1 cellular context compared by ENCODE assay signal in genomic region chr7:74138945-74139843, GRCh38.
A peak's percentile ranks its signal among the peaks of the same experiment; 100 is the strongest.
TF ChIP-seq lines count a peak whose summit lies in the region.

No MANE protein-coding gene starts in this region.

TF ChIP-seq in H1, 55 proteins besides CTCF, POLR2A, EP300 and RAD21:
- TF ChIP-seq CREB1 (IDR thresholded peaks at IDR 0.05) (0 out of 2 replicates have a peak, but pooled peaks have one; percentile 29), MAFK (IDR thresholded peaks at IDR 0.05; ENCODE audit: low read depth, low read length) (no peak), GTF2F1 (IDR thresholded peaks at IDR 0.05; ENCODE audit: borderline replicate concordance, low read depth, low read length) (no peak), ASH2L (IDR thresholded peaks at IDR 0.05; ENCODE audit: low read length) (peak; percentile 92), TEAD4 (IDR thresholded peaks at IDR 0.05; ENCODE audit: low read depth, low read length) (peak; percentile 44; the same call in 1 of the 2 replicates), CTBP2 (IDR thresholded peaks at IDR 0.05; ENCODE audit: borderline replicate concordance, insufficient read depth, insufficient read length, low read length) (peak; percentile 46), FOSL1 (IDR thresholded peaks at IDR 0.05; ENCODE audit: insufficient read depth, low read depth, low read length) (no peak), TAF1 (IDR thresholded peaks at IDR 0.05; ENCODE audit: low read depth, low read length) (peak; percentile 41; the same call in 1 of the 2 replicates), RBBP5 (IDR thresholded peaks at IDR 0.05; ENCODE audit: borderline replicate concordance, low read depth, low read length) (peak; percentile 49; the same call in 1 of the 2 replicates), CHD1 (IDR thresholded peaks at IDR 0.05; ENCODE audit: low read depth, low read length) (no peak), HDAC2 (IDR thresholded peaks at IDR 0.05; ENCODE audit: borderline replicate concordance in 1 of 2, low read depth in 2 of 2, low read length in 2 of 2) (no peak), TBP (IDR thresholded peaks at IDR 0.05; ENCODE audit: low read depth, low read length) (peak; percentile 81), RXRA (IDR thresholded peaks at IDR 0.05; ENCODE audit: insufficient read depth, low read depth, low read length) (no peak)
- TF ChIP-seq, protein P1, sequence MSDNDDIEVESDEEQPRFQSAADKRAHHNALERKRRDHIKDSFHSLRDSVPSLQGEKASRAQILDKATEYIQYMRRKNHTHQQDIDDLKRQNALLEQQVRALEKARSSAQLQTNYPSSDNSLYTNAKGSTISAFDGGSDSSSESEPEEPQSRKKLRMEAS (IDR thresholded peaks at IDR 0.05): peak; percentile 14; the same call in 1 of the 2 replicates
- TF ChIP-seq, protein P2, sequence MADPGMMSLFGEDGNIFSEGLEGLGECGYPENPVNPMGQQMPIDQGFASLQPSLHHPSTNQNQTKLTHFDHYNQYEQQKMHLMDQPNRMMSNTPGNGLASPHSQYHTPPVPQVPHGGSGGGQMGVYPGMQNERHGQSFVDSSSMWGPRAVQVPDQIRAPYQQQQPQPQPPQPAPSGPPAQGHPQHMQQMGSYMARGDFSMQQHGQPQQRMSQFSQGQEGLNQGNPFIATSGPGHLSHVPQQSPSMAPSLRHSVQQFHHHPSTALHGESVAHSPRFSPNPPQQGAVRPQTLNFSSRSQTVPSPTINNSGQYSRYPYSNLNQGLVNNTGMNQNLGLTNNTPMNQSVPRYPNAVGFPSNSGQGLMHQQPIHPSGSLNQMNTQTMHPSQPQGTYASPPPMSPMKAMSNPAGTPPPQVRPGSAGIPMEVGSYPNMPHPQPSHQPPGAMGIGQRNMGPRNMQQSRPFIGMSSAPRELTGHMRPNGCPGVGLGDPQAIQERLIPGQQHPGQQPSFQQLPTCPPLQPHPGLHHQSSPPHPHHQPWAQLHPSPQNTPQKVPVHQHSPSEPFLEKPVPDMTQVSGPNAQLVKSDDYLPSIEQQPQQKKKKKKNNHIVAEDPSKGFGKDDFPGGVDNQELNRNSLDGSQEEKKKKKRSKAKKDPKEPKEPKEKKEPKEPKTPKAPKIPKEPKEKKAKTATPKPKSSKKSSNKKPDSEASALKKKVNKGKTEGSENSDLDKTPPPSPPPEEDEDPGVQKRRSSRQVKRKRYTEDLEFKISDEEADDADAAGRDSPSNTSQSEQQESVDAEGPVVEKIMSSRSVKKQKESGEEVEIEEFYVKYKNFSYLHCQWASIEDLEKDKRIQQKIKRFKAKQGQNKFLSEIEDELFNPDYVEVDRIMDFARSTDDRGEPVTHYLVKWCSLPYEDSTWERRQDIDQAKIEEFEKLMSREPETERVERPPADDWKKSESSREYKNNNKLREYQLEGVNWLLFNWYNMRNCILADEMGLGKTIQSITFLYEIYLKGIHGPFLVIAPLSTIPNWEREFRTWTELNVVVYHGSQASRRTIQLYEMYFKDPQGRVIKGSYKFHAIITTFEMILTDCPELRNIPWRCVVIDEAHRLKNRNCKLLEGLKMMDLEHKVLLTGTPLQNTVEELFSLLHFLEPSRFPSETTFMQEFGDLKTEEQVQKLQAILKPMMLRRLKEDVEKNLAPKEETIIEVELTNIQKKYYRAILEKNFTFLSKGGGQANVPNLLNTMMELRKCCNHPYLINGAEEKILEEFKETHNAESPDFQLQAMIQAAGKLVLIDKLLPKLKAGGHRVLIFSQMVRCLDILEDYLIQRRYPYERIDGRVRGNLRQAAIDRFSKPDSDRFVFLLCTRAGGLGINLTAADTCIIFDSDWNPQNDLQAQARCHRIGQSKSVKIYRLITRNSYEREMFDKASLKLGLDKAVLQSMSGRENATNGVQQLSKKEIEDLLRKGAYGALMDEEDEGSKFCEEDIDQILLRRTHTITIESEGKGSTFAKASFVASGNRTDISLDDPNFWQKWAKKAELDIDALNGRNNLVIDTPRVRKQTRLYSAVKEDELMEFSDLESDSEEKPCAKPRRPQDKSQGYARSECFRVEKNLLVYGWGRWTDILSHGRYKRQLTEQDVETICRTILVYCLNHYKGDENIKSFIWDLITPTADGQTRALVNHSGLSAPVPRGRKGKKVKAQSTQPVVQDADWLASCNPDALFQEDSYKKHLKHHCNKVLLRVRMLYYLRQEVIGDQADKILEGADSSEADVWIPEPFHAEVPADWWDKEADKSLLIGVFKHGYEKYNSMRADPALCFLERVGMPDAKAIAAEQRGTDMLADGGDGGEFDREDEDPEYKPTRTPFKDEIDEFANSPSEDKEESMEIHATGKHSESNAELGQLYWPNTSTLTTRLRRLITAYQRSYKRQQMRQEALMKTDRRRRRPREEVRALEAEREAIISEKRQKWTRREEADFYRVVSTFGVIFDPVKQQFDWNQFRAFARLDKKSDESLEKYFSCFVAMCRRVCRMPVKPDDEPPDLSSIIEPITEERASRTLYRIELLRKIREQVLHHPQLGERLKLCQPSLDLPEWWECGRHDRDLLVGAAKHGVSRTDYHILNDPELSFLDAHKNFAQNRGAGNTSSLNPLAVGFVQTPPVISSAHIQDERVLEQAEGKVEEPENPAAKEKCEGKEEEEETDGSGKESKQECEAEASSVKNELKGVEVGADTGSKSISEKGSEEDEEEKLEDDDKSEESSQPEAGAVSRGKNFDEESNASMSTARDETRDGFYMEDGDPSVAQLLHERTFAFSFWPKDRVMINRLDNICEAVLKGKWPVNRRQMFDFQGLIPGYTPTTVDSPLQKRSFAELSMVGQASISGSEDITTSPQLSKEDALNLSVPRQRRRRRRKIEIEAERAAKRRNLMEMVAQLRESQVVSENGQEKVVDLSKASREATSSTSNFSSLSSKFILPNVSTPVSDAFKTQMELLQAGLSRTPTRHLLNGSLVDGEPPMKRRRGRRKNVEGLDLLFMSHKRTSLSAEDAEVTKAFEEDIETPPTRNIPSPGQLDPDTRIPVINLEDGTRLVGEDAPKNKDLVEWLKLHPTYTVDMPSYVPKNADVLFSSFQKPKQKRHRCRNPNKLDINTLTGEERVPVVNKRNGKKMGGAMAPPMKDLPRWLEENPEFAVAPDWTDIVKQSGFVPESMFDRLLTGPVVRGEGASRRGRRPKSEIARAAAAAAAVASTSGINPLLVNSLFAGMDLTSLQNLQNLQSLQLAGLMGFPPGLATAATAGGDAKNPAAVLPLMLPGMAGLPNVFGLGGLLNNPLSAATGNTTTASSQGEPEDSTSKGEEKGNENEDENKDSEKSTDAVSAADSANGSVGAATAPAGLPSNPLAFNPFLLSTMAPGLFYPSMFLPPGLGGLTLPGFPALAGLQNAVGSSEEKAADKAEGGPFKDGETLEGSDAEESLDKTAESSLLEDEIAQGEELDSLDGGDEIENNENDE (IDR thresholded peaks at IDR 0.05; ENCODE audit: insufficient replicate concordance, low read length): peak; percentile 32
